1 cellular context compared by ENCODE assay signal in the genomic region with DNA sequence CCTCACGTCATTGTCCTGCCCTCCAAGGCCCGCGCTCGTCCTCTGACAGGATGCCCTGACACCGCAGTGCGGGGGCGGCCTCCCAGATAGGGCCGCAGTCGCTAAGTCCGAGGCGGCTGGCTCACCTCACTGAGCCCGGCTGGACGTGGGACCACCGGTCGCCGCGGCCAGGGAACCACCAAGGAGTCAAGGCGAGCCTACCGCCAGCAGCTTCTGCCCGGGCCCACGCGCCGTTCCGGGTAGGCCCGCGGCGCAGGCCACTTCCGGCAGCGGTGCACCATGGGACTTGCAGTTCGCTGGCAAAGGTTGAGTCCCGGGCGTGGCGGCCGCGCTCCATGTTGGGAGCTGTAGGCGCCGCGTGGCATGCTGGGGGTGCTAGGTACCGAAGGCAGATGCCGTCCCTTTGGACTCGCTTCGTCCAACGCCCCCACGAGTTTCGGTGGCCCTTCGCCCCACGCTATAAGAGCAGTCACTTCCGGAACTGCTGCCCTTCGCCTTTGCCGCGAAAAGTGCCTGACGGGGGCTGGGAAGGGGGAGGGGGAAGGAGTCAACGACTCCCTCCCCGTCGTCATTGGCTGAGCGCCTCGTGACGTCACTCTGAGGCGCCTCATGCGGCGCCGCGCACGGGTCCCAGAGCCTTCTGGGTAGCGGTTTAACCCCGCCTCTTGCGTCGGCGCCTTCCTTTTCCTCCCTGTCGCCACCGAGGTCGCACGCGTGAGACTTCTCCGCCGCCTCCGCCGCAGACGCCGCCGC.
TF ChIP-seq lines count a peak whose summit lies in the region.

A gene (plus strand): TSS at position 681 of the 753 bp plus-strand sequence. CDS start 268 bp downstream, outside the sequence.

TF ChIP-seq in K562, 482 proteins besides CTCF, POLR2A, EP300 and RAD21 (continued from another document and continues in another):
- TF ChIP-seq, protein P1, sequence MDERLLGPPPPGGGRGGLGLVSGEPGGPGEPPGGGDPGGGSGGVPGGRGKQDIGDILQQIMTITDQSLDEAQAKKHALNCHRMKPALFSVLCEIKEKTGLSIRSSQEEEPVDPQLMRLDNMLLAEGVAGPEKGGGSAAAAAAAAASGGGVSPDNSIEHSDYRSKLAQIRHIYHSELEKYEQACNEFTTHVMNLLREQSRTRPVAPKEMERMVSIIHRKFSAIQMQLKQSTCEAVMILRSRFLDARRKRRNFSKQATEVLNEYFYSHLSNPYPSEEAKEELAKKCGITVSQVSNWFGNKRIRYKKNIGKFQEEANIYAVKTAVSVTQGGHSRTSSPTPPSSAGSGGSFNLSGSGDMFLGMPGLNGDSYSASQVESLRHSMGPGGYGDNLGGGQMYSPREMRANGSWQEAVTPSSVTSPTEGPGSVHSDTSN (CRISPR knock-in tag; IDR thresholded peaks at IDR 0.05; ENCODE audit: low read depth) = peak; percentile 19; the same call in 1 of the 2 replicates
- TF ChIP-seq, protein P1 (tag; conservative IDR thresholded peaks at IDR 0.05; ENCODE audit: low read depth) = no peak
- TF ChIP-seq ATF1 (CRISPR knock-in tag; IDR thresholded peaks at IDR 0.05) (peak; percentile 98), ATF1 (tag; IDR thresholded peaks at IDR 0.05) (peak; percentile 100), KDM2B (CRISPR knock-in tag; IDR thresholded peaks at IDR 0.05) (no peak), TAF9B (IDR thresholded peaks at IDR 0.05; ENCODE audit: partially characterized antibody) (peak; percentile 72), TARDBP (IDR thresholded peaks at IDR 0.05) (0 out of 2 replicates have a peak, but pooled peaks have one; percentile 30), ZNF586 (CRISPR knock-in tag; conservative IDR thresholded peaks at IDR 0.05) (no peak), SLC30A9 (CRISPR knock-in tag; IDR thresholded peaks at IDR 0.05) (no peak), RFX5 (IDR thresholded peaks at IDR 0.05; ENCODE audit: low read depth, low read length) (peak; percentile 72; the same call in 1 of the 2 replicates), ZKSCAN8 (CRISPR knock-in tag; IDR thresholded peaks at IDR 0.05) (no peak), YY1 (IDR thresholded peaks at IDR 0.05; ENCODE audit: borderline replicate concordance in 1 of 3, control insufficient read depth in 1 of 3, extremely low read depth in 1 of 3, insufficient read depth in 3 of 3, insufficient read length in 1 of 3, insufficient replicate concordance in 2 of 3, low read depth in 1 of 3, low read length in 2 of 3) (peak; percentile 44 to 79 (median 79)), CBX5 (IDR thresholded peaks at IDR 0.05; ENCODE audit: borderline replicate concordance, low read depth) (no peak), POLR3G (IDR thresholded peaks at IDR 0.05; ENCODE audit: extremely low read depth, insufficient read length, insufficient replicate concordance) (no peak), SRSF3 (IDR thresholded peaks at IDR 0.05; ENCODE audit: insufficient read depth, low read length) (no peak), GABPB2 (CRISPR knock-in tag; conservative IDR thresholded peaks at IDR 0.05) (no peak), CHD2 (IDR thresholded peaks at IDR 0.05; ENCODE audit: low read depth, low read length) (peak; percentile 81), PCBP2 (IDR thresholded peaks at IDR 0.05; ENCODE audit: low read depth, low read length, poor library complexity, severe bottlenecking) (no peak), SMAD3 (CRISPR knock-in tag; conservative IDR thresholded peaks at IDR 0.05) (0 out of 2 replicates have a peak, but pooled peaks have one; percentile 82), ZNF133 (CRISPR knock-in tag; IDR thresholded peaks at IDR 0.05) (no peak), NBN (IDR thresholded peaks at IDR 0.05; ENCODE audit: low read depth) (peak; percentile 99), CBFA2T2 (conservative IDR thresholded peaks at IDR 0.05) (no peak), TCF3 (CRISPR knock-in tag; IDR thresholded peaks at IDR 0.05) (peak; percentile 33; the same call in 1 of the 2 replicates), TCF7 (IDR thresholded peaks at IDR 0.05; ENCODE audit: borderline replicate concordance) (no peak), POLR3A (IDR thresholded peaks at IDR 0.05; ENCODE audit: borderline replicate concordance, extremely low read depth, insufficient read depth, insufficient read length) (no peak), ASH1L (IDR thresholded peaks at IDR 0.05; ENCODE audit: borderline replicate concordance, low read depth, partially characterized antibody) (peak; percentile 13), MCM7 (IDR thresholded peaks at IDR 0.05) (no peak), SOX6 (IDR thresholded peaks at IDR 0.05) (no peak; the same call in 1 of the 2 replicates), ZC3H4 (CRISPR knock-in tag; IDR thresholded peaks at IDR 0.05; ENCODE audit: borderline replicate concordance) (no peak; the same call in 1 of the 2 replicates), TBP (optimal IDR thresholded peaks at IDR 0.05; ENCODE audit: low read depth, low read length) (peak; percentile 98), ZNF146 (CRISPR knock-in tag; IDR thresholded peaks at IDR 0.05; ENCODE audit: unreplicated experiment) (peak; percentile 11), TEAD2 (tag; IDR thresholded peaks at IDR 0.05) (no peak), NCOR1 (IDR thresholded peaks at IDR 0.05) (no peak)
- TF ChIP-seq, protein P2, sequence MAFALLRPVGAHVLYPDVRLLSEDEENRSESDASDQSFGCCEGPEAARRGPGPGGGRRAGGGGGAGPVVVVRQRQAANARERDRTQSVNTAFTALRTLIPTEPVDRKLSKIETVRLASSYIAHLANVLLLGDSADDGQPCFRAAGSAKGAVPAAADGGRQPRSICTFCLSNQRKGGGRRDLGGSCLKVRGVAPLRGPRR (CRISPR knock-in tag; IDR thresholded peaks at IDR 0.05) = no peak
- TF ChIP-seq, protein P3, sequence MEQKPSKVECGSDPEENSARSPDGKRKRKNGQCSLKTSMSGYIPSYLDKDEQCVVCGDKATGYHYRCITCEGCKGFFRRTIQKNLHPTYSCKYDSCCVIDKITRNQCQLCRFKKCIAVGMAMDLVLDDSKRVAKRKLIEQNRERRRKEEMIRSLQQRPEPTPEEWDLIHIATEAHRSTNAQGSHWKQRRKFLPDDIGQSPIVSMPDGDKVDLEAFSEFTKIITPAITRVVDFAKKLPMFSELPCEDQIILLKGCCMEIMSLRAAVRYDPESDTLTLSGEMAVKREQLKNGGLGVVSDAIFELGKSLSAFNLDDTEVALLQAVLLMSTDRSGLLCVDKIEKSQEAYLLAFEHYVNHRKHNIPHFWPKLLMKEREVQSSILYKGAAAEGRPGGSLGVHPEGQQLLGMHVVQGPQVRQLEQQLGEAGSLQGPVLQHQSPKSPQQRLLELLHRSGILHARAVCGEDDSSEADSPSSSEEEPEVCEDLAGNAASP (IDR thresholded peaks at IDR 0.05) = no peak
- TF ChIP-seq, protein P4, sequence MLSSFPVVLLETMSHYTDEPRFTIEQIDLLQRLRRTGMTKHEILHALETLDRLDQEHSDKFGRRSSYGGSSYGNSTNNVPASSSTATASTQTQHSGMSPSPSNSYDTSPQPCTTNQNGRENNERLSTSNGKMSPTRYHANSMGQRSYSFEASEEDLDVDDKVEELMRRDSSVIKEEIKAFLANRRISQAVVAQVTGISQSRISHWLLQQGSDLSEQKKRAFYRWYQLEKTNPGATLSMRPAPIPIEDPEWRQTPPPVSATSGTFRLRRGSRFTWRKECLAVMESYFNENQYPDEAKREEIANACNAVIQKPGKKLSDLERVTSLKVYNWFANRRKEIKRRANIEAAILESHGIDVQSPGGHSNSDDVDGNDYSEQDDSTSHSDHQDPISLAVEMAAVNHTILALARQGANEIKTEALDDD (IDR thresholded peaks at IDR 0.05) = no peak
- TF ChIP-seq, protein P5, sequence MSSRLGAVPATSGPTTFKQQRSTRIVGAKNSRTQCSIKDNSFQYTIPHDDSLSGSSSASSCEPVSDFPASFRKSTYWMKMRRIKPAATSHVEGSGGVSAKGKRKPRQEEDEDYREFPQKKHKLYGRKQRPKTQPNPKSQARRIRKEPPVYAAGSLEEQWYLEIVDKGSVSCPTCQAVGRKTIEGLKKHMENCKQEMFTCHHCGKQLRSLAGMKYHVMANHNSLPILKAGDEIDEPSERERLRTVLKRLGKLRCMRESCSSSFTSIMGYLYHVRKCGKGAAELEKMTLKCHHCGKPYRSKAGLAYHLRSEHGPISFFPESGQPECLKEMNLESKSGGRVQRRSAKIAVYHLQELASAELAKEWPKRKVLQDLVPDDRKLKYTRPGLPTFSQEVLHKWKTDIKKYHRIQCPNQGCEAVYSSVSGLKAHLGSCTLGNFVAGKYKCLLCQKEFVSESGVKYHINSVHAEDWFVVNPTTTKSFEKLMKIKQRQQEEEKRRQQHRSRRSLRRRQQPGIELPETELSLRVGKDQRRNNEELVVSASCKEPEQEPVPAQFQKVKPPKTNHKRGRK (tag; IDR thresholded peaks at IDR 0.05) = no peak
- TF ChIP-seq, protein P6, sequence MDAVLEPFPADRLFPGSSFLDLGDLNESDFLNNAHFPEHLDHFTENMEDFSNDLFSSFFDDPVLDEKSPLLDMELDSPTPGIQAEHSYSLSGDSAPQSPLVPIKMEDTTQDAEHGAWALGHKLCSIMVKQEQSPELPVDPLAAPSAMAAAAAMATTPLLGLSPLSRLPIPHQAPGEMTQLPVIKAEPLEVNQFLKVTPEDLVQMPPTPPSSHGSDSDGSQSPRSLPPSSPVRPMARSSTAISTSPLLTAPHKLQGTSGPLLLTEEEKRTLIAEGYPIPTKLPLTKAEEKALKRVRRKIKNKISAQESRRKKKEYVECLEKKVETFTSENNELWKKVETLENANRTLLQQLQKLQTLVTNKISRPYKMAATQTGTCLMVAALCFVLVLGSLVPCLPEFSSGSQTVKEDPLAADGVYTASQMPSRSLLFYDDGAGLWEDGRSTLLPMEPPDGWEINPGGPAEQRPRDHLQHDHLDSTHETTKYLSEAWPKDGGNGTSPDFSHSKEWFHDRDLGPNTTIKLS (IDR thresholded peaks at IDR 0.05; ENCODE audit: borderline replicate concordance, low read depth) = peak; percentile 99
- TF ChIP-seq, protein P7, sequence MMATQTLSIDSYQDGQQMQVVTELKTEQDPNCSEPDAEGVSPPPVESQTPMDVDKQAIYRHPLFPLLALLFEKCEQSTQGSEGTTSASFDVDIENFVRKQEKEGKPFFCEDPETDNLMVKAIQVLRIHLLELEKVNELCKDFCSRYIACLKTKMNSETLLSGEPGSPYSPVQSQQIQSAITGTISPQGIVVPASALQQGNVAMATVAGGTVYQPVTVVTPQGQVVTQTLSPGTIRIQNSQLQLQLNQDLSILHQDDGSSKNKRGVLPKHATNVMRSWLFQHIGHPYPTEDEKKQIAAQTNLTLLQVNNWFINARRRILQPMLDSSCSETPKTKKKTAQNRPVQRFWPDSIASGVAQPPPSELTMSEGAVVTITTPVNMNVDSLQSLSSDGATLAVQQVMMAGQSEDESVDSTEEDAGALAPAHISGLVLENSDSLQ (IDR thresholded peaks at IDR 0.05) = peak; percentile 83
- TF ChIP-seq, protein P8, sequence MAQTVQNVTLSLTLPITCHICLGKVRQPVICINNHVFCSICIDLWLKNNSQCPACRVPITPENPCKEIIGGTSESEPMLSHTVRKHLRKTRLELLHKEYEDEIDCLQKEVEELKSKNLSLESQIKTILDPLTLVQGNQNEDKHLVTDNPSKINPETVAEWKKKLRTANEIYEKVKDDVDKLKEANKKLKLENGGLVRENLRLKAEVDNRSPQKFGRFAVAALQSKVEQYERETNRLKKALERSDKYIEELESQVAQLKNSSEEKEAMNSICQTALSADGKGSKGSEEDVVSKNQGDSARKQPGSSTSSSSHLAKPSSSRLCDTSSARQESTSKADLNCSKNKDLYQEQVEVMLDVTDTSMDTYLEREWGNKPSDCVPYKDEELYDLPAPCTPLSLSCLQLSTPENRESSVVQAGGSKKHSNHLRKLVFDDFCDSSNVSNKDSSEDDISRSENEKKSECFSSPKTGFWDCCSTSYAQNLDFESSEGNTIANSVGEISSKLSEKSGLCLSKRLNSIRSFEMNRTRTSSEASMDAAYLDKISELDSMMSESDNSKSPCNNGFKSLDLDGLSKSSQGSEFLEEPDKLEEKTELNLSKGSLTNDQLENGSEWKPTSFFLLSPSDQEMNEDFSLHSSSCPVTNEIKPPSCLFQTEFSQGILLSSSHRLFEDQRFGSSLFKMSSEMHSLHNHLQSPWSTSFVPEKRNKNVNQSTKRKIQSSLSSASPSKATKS (CRISPR knock-in tag; IDR thresholded peaks at IDR 0.05) = no peak
- TF ChIP-seq, protein P9, sequence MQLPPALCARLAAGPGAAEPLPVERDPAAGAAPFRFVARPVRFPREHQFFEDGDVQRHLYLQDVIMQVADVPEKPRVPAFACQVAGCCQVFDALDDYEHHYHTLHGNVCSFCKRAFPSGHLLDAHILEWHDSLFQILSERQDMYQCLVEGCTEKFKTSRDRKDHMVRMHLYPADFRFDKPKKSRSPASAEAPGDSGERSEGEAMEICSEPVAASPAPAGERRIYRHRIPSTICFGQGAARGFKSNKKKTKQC (CRISPR knock-in tag; IDR thresholded peaks at IDR 0.05) = peak; percentile 69
- TF ChIP-seq, protein P10, sequence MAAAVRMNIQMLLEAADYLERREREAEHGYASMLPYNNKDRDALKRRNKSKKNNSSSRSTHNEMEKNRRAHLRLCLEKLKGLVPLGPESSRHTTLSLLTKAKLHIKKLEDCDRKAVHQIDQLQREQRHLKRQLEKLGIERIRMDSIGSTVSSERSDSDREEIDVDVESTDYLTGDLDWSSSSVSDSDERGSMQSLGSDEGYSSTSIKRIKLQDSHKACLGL (CRISPR knock-in tag; IDR thresholded peaks at IDR 0.05; ENCODE audit: borderline replicate concordance, poor library complexity, severe bottlenecking) = peak; percentile 73
